1 cellular context compared by ENCODE assay signal in the genomic region with DNA sequence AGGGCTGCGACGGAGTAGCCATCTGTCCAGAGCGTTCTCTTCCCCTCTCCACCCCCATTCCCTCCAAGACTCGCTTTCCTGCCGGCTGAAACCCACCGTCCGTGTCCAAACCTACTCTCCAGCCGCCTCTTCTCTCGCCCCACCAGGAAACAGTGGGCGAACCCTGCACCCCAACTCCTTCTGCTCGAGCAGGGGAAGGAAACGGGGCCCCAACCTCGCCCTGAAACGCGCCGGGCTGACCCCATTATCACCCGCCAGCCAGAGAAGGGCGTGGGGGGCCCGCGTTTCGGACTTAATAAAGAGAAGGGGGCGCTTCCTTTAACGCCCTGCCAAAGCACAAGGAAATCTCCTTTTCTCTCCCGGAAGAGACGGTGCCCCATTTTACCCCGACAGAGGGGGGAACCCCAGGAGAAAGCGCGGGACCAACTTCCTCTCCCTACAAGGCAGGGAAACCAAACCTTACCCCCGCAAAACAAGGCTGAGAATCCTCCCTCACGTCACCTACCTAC.
TF ChIP-seq lines count a peak whose summit lies in the region.

No MANE protein-coding gene starts in this region.

TF ChIP-seq in GM12878, 131 proteins besides CTCF, POLR2A, EP300 and RAD21 (continued from another document):
- TF ChIP-seq ZNF687 (IDR thresholded peaks at IDR 0.05) (no peak), MTA3 (IDR thresholded peaks at IDR 0.05; ENCODE audit: borderline replicate concordance, low read length) (peak; percentile 54; the same call in 1 of the 2 replicates), GATAD2B (conservative IDR thresholded peaks at IDR 0.05; ENCODE audit: low read depth) (peak; percentile 45; the same call in 1 of the 2 replicates), BCLAF1 (IDR thresholded peaks at IDR 0.05) (no peak), ZBTB33 (IDR thresholded peaks at IDR 0.05) (no peak), CREM (IDR thresholded peaks at IDR 0.05; ENCODE audit: low read depth) (no peak; the same call in 1 of the 2 replicates), NBN (IDR thresholded peaks at IDR 0.05) (no peak), DPF2 (IDR thresholded peaks at IDR 0.05) (peak; percentile 43; the same call in 1 of the 2 replicates), BMI1 (IDR thresholded peaks at IDR 0.05; ENCODE audit: borderline replicate concordance) (no peak)
